29 cellular contexts compared by ENCODE assay signal in genomic region chr16:15808071-15808470, GRCh38. TPM values are rescaled to one million over a fixed set of nuclear protein-coding genes. Genes with fewer than 3 reads are reported as not detected.
DNase-seq lines count a peak whose midpoint lies in the region; ATAC-seq and TF ChIP-seq lines count a peak whose summit lies in the region.
"Had no signal": no experiment of that assay in that cellular context is flagged by ENCODE, and none has a peak within 500 bp of the region (broad histone marks: within the 10 kb centered on the region; RNA-seq: fewer than 3 reads in every experiment).

No MANE protein-coding gene starts in this region.

- H3K4me2 ChIP-seq in neuronal stem cell (ENCODE audit: insufficient read depth, low read length, poor library complexity, severe bottlenecking): no peak overlapping the region

- in situ Hi-C loops in transverse colon (cut with MboI; ENCODE audit: low pct_ligation_motif_present in 1 of 4, low pct_unique_long_range_greater_than_20kb in 1 of 4, low sequenced_read_pairs in 3 of 4): no loop called here

- no peak overlapping the region for H2BK120ac ChIP-seq in neuronal stem cell (ENCODE audit: low read depth, low read length)

- ATAC-seq in HG02973 (IDR thresholded peaks at IDR 0.05; ENCODE audit: unreplicated experiment) (no peak), HG03196 (IDR thresholded peaks at IDR 0.05; ENCODE audit: unreplicated experiment) (no peak)
- ATAC-seq: body of pancreas; mucosa of descending colon; pancreas; stimulated activated naive CD8-positive, alpha-beta T cell treated with anti-CD3 and anti-CD28 coated beads, Interleukin-15, amount 100 ng/mL, for 72 hours had no signal

- H3K4me1 ChIP-seq in NT2/D1 (ENCODE audit: insufficient read depth, insufficient read length): no peaks in the 10 kb centered on the region
- H3K4me1 ChIP-seq in esophagus (ENCODE audit: control insufficient read depth in 2 of 2, insufficient read depth in 2 of 2, low read length in 1 of 2): no peaks in the 10 kb centered on the region
- peaks cover 0 to 14% of the 10 kb centered on the region in 2 donors for H3K4me1 ChIP-seq in neuronal stem cell (ENCODE audit: control insufficient read depth in 2 of 2, insufficient read depth in 1 of 2, low read depth in 1 of 2, low read length in 2 of 2)
- H3K4me1 ChIP-seq in transverse colon: peaks cover 11 to 42% (median 23%) of the 10 kb centered on the region in 4 donors

- H4K91ac ChIP-seq in neuronal stem cell (ENCODE audit: low read depth, low read length, poor library complexity): no peak overlapping the region

- H3K23ac ChIP-seq in neuronal stem cell (ENCODE audit: low read depth, low read length, poor library complexity): no peak overlapping the region

- TF ChIP-seq POLR2A in transverse colon (IDR thresholded peaks at IDR 0.05): no peak

- H3K9me3 ChIP-seq in NT2/D1 (ENCODE audit: insufficient read depth, low read length) (no peaks in the 10 kb centered on the region; the same call in 1 of the 2 replicates), esophagus (ENCODE audit: control insufficient read depth in 2 of 2, insufficient read depth in 1 of 2, low read depth in 1 of 2, low read length in 1 of 2) (no peaks in the 10 kb centered on the region), neuronal stem cell (replicated peaks in 1 of 2; ENCODE audit: control insufficient read depth in 2 of 2, insufficient read depth in 1 of 2, low read depth in 1 of 2, low read length in 2 of 2) (peaks cover 0 to 3% of the 10 kb centered on the region in 2 donors), transverse colon (no peaks in the 10 kb centered on the region)
- H3K9me3 ChIP-seq: body of pancreas, mucosa of descending colon, pancreas had no signal

- H3K9ac ChIP-seq in NT2/D1 (ENCODE audit: insufficient read length, low read depth) (peak overlapping the region; percentile 1), neuronal stem cell (ENCODE audit: low read depth, low read length, poor library complexity) (no peak overlapping the region)

- no peak overlapping the region for H3K18ac ChIP-seq in neuronal stem cell (ENCODE audit: low read length)

- DNase-seq in NT2/D1 (ENCODE audit: low read depth, low spot score) (no peak), neuronal stem cell (ENCODE audit: low spot score) (no peak), transverse colon (no peak), NOMO-1 treated with dmso at 0.1 percent for 144 hours (lab: John Stamatoyannopoulos, UW; ENCODE audit: unreplicated experiment) (no peak)
- DNase-seq: activated CD4-positive, alpha-beta T cell treated with anti-CD3 and anti-CD28 coated beads for 4 hours; activated gamma-delta T cell treated with Interleukin-2 at 50 U/mL for 16 hours; body of pancreas; C1 segment of cervical spinal cord; cerebellar nuclear complex; DMS53; hypothalamus; immature natural killer cell; mucosa of descending colon; NCI-H146; NCI-H748 treated with DMSO at 0.1 percent for 48 hours; nephron progenitor cell; pancreas; SIG-M5; stimulated activated CD8-positive, alpha-beta memory T cell treated with anti-CD3 and anti-CD28 coated beads, Interleukin-4, amount 100 ng/mL, for 48 hours; stimulated activated naive CD8-positive, alpha-beta T cell treated with anti-CD3 and anti-CD28 coated beads, Interleukin-15, amount 100 ng/mL, for 72 hours; T1000; trophoblast cell; WERI-Rb-1 had no signal

- intact Hi-C loops in transverse colon (cut with DNase I; ENCODE audit: low total_unique reads): no loop called here

- no peak overlapping the region for H2BK15ac ChIP-seq in neuronal stem cell (ENCODE audit: low read length)

- H3K27ac ChIP-seq in esophagus (ENCODE audit: low read depth in 2 of 2, low read length in 1 of 2) (peak overlapping the region; percentile 17 to 60), neuronal stem cell (replicated peaks; ENCODE audit: low read length) (no peak overlapping the region), transverse colon (peak overlapping the region; percentile 61 to 84 (median 74))
- H3K27ac ChIP-seq: body of pancreas, HL-60, pancreas, WERI-Rb-1 had no signal

- H4K8ac ChIP-seq in neuronal stem cell (ENCODE audit: low read depth, low read length): no peak overlapping the region

- no peak overlapping the region for H2AK5ac ChIP-seq in neuronal stem cell (ENCODE audit: low read depth, low read length)

- H3K14ac ChIP-seq in neuronal stem cell (ENCODE audit: low read length): no peak overlapping the region

- H2BK12ac ChIP-seq in neuronal stem cell (ENCODE audit: low read length): no peak overlapping the region

- H2BK5ac ChIP-seq in neuronal stem cell (ENCODE audit: low read length): no peak overlapping the region

- H3K36me3 ChIP-seq in NT2/D1 (ENCODE audit: insufficient read depth, insufficient read length, low read length) (no peaks in the 10 kb centered on the region), esophagus (ENCODE audit: control insufficient read depth in 2 of 2, insufficient read depth in 2 of 2, low read length in 1 of 2) (no peaks in the 10 kb centered on the region), neuronal stem cell (replicated peaks in 1 of 2; ENCODE audit: control insufficient read depth in 2 of 2, insufficient read depth in 2 of 2, low read length in 2 of 2) (no peaks in the 10 kb centered on the region), transverse colon (no peaks in the 10 kb centered on the region)
- H3K36me3 ChIP-seq: pancreas, WERI-Rb-1 had no signal

- no peak for TF ChIP-seq CTCF in transverse colon (IDR thresholded peaks at IDR 0.05)

- no peak for TF ChIP-seq EP300 in transverse colon (IDR thresholded peaks at IDR 0.05; ENCODE audit: low read depth)

- no peak overlapping the region for H3K4me3 ChIP-seq in NT2/D1 (ENCODE audit: insufficient read length, low read depth)
- no peak overlapping the region for H3K4me3 ChIP-seq in esophagus (ENCODE audit: low read depth in 1 of 2, low read length in 2 of 2)
- H3K4me3 ChIP-seq in neuronal stem cell (ENCODE audit: low read length in 2 of 2): no peak overlapping the region
- no peak overlapping the region for H3K4me3 ChIP-seq in transverse colon
- H3K4me3 ChIP-seq: body of pancreas, mucosa of descending colon, pancreas had no signal

- H3K4ac ChIP-seq in neuronal stem cell (ENCODE audit: low read length): no peak overlapping the region

- H3K79me1 ChIP-seq in neuronal stem cell (ENCODE audit: low read depth, low read length): no peaks in the 10 kb centered on the region

- 80 to 83% methylated on average over 8 of the region's 8 CpGs for WGBS in esophagus, 2 donors
- no CpG with 5 or more reads among the region's 8 CpGs for WGBS in neuronal stem cell (ENCODE audit: extremely low coverage in 2 of 2, insufficient read length in 2 of 2, insufficient replicate concordance in 1 of 2), 2 donors
- WGBS in transverse colon (ENCODE audit: low coverage in 1 of 2), 2 donors: 81% methylated on average over 8 of the region's 8 CpGs; no CpG with 5 or more reads in 1 of the 2 donors

- no peaks in the 10 kb centered on the region for H3K27me3 ChIP-seq in NT2/D1 (ENCODE audit: insufficient read depth, insufficient read length)
- H3K27me3 ChIP-seq in esophagus (ENCODE audit: control insufficient read depth in 1 of 2, insufficient read depth in 2 of 2, low read length in 2 of 2): no peaks in the 10 kb centered on the region
- H3K27me3 ChIP-seq in neuronal stem cell (ENCODE audit: control insufficient read depth in 3 of 3, insufficient read depth in 3 of 3, low read depth in 1 of 3, low read length in 3 of 3): peaks cover 0 to 13% (median 0%) of the 10 kb centered on the region in 3 experiments
- H3K27me3 ChIP-seq in transverse colon: no peaks in the 10 kb centered on the region
- H3K27me3 ChIP-seq: body of pancreas, pancreas had no signal

- peak overlapping the region; percentile 79 for H2AFZ ChIP-seq in neuronal stem cell (ENCODE audit: low read length)

RNA-seq across cellular contexts. Expression of gene MYH11, which starts 48.8 kb away (rescaled TPM):
- 100 to 1,000 TPM; 120 to 421 TPM for polyA plus RNA-seq in esophagus
- polyA plus RNA-seq in neuronal stem cell (2013, experiment 1 of 2): 0.26 TPM
- polyA plus RNA-seq in neuronal stem cell (2013, experiment 2 of 2): 0.24 TPM
- 1,000 to 10,000 TPM in 2 of 4 donors, 100 to 1,000 TPM in 2; 619 to 1,914 (median 1,058) TPM for total RNA-seq in transverse colon
- total RNA-seq: activated CD8-positive, alpha-beta memory T cell treated with anti-CD3 and anti-CD28 coated beads for 36 hours; lung microvascular endothelial cell had no signal
